In the genomic region with DNA sequence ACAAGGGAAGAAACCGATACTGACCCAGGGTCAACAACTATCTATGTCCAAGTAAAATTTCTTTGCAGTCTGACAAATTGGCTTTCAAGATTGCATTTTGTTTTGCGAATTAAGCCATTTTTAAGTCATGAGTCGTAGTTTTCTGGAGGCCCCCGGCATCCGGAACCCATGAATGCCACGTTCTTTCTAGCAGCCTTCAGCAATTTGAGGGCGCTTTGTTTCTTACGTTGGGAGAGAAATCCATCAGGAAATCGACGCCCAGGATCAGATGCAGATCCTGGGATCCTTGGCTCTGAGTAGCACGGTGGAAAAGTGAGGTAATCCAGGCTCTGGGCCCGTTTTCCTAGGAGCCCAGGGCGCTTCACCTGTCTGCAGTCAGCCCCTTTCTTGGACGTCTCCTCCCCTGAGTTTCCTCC, we compare ENCODE assay signal across 8 cellular contexts. TPM values are rescaled to one million over a fixed set of nuclear protein-coding genes. Genes with fewer than 3 reads are reported as not detected.
DNase-seq lines count a peak whose midpoint lies in the region; ATAC-seq and TF ChIP-seq lines count a peak whose summit lies in the region.

No MANE protein-coding gene starts in this region.

- H3K4me1 Mint-ChIP-seq in brain (peaks cover 25% of the 10 kb centered on the region), memory B cell (peaks cover 16% of the 10 kb centered on the region)

- 2% methylated on average over 14 of the region's 14 CpGs for WGBS in urinary bladder

- peak overlapping the region; percentile 91 for H3K9ac ChIP-seq in HUES6 (ENCODE audit: low read length)

- H3K36me3 ChIP-seq in HUES6 (ENCODE audit: control insufficient read depth, insufficient read depth, low read length) (0 out of 2 replicates have a peak, but pooled peaks cover under 1% of the 10 kb centered on the region), urinary bladder (ENCODE audit: insufficient read depth) (no peaks in the 10 kb centered on the region)

- ATAC-seq in GM18519 (IDR thresholded peaks at IDR 0.05; ENCODE audit: low FRiP score, unreplicated experiment) (peak; percentile 29), memory B cell (ENCODE audit: low read depth) (no peak), HG03108 (IDR thresholded peaks at IDR 0.05; ENCODE audit: unreplicated experiment) (no peak), GM19035 (IDR thresholded peaks at IDR 0.05; ENCODE audit: unreplicated experiment) (no peak)

- H3K9me3 Mint-ChIP-seq in brain, result no peaks in the 10 kb centered on the region
- no peaks in the 10 kb centered on the region for H3K9me3 Mint-ChIP-seq in memory B cell

- peak; percentile 64 for DNase-seq in AG20443 (ENCODE audit: low spot score)
- DNase-seq in memory B cell (ENCODE audit: low spot score in 2 of 2), result no peak

- H3K4me3 ChIP-seq in HUES6 (ENCODE audit: low read depth, low read length) (peak overlapping the region; percentile 82), urinary bladder (ENCODE audit: low read depth, low read length) (peak overlapping the region; percentile 97)

- no peaks in the 10 kb centered on the region for H3K36me3 Mint-ChIP-seq in brain
- no peaks in the 10 kb centered on the region for H3K36me3 Mint-ChIP-seq in memory B cell

- H3K4me3 Mint-ChIP-seq in brain, result peak overlapping the region; percentile 88 to 97 (median 92)
- H3K4me3 Mint-ChIP-seq in memory B cell, result peak overlapping the region; percentile 94

- H3K27me3 Mint-ChIP-seq in brain (peaks cover 8% of the 10 kb centered on the region), memory B cell (no peaks in the 10 kb centered on the region)

- H3K27ac ChIP-seq in HUES6 (ENCODE audit: low read depth, low read length) (peak overlapping the region; percentile 22; the same call in 1 of the 2 replicates), urinary bladder (ENCODE audit: low read depth) (no peak overlapping the region)

- TF ChIP-seq CTCF in brain (conservative IDR thresholded peaks at IDR 0.05), result no peak

- H3K4me1 ChIP-seq in HUES6 (ENCODE audit: control insufficient read depth, insufficient read depth, low read length) (peaks cover 33% of the 10 kb centered on the region), urinary bladder (ENCODE audit: insufficient read depth) (no peaks in the 10 kb centered on the region)

- no peaks in the 10 kb centered on the region for H3K9me3 ChIP-seq in HUES6 (ENCODE audit: control insufficient read depth, insufficient read depth, low read depth, low read length)

- H3K27ac Mint-ChIP-seq in brain (peak overlapping the region; percentile 82 to 97 (median 93)), memory B cell (peak overlapping the region; percentile 76)

- H3K27me3 ChIP-seq in HUES6 (ENCODE audit: control insufficient read depth, insufficient read depth, low read length), result no peaks in the 10 kb centered on the region

RNA-seq across cellular contexts. Expression of gene ABRACL, which starts 0.3 kb away (rescaled TPM):
- polyA plus RNA-seq in brain (ENCODE audit: insufficient read depth, low read depth, low replicate concordance) (59.3 TPM), urinary bladder (30.2 TPM)
- 33.8 TPM for total RNA-seq in urinary bladder

RNA-seq across cellular contexts. Expression of gene REPS1, which starts 40.2 kb away (rescaled TPM):
- polyA plus RNA-seq in brain (ENCODE audit: insufficient read depth, low read depth, low replicate concordance), result 60.7 TPM
- 96.8 TPM for total RNA-seq in urinary bladder
- 26.6 TPM for polyA plus RNA-seq in urinary bladder
